In the genomic region with DNA sequence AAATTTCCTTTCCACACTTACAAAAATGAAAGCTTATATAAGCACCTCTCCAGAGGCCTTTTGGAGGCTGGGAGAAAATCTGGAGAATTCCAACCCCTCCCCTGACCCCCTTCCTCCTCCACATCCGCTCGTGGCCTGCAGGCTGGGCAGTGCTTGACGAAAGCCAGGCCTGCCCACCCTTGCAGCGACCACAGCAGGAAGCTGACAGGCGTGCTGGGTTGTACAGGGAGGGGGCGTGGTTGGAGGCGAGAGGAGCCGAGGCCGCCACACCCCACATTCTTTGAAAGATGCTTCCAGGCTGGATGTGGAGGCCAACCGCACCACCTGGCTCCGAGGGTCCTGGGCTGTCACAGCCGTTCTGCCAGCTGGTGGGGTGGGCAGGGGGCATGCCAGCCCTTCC, we compare ENCODE assay signal across 9 cellular contexts. TPM values are rescaled to one million over a fixed set of nuclear protein-coding genes. Genes with fewer than 3 reads are reported as not detected.
A peak's percentile ranks its signal among the peaks of the same experiment; 100 is the strongest.
DNase-seq lines count a peak whose midpoint lies in the region; ATAC-seq and TF ChIP-seq lines count a peak whose summit lies in the region.
"Had no signal": no experiment of that assay in that cellular context is flagged by ENCODE, and none has a peak within 500 bp of the region (broad histone marks: within the 10 kb centered on the region; RNA-seq: fewer than 3 reads in every experiment).

No MANE protein-coding gene starts in this region.

- H3K4me1 Mint-ChIP-seq in activated T-helper 2 cell treated with anti-CD3 and anti-CD28 coated beads, Interferon-gamma antibody, Interleukin-2, Interleukin-4, amounts not matched to agents 10 μg/mL and 5 μg/mL and 100 μg/mL, durations not matched to agents 14 hours and 24 hours and 36 hours (ENCODE audit: low read depth) = peaks cover 25% of the 10 kb centered on the region

- H3K27me3 ChIP-seq in smooth muscle cell (ENCODE audit: low read depth) = no peaks in the 10 kb centered on the region

- no peaks in the 10 kb centered on the region for H3K9me3 ChIP-seq in smooth muscle cell (replicated peaks; ENCODE audit: low read depth)

- no peaks in the 10 kb centered on the region for H3K27me3 Mint-ChIP-seq in activated T-helper 2 cell treated with anti-CD3 and anti-CD28 coated beads, Interferon-gamma antibody, Interleukin-2, Interleukin-4, amounts not matched to agents 10 μg/mL and 5 μg/mL and 100 μg/mL, durations not matched to agents 14 hours and 24 hours and 36 hours (ENCODE audit: low read depth)

- H3K4me3 Mint-ChIP-seq in activated T-helper 2 cell treated with anti-CD3 and anti-CD28 coated beads, Interferon-gamma antibody, Interleukin-2, Interleukin-4, amounts not matched to agents 10 μg/mL and 5 μg/mL and 100 μg/mL, durations not matched to agents 14 hours and 24 hours and 36 hours (ENCODE audit: low read depth) = no peak overlapping the region

- H3F3A ChIP-seq in smooth muscle cell (ENCODE audit: low read depth) = peaks cover 17% of the 10 kb centered on the region

- no peaks in the 10 kb centered on the region for H3K79me2 ChIP-seq in smooth muscle cell (ENCODE audit: low read depth)
- H3K79me2 ChIP-seq: parathyroid adenoma had no signal

- no peak overlapping the region for H3K9ac ChIP-seq in smooth muscle cell (ENCODE audit: low read depth)
- H3K9ac ChIP-seq: parathyroid adenoma had no signal

- H4K20me1 ChIP-seq in smooth muscle cell (ENCODE audit: low read depth) = no peaks in the 10 kb centered on the region

- DNase-seq in NCI-H748 (lab: John Stamatoyannopoulos, UW; ENCODE audit: unreplicated experiment) (peak; percentile 46), NCI-H748 treated with DMSO at 0.1 percent for 48 hours (lab: John Stamatoyannopoulos, UW) (no peak), glomerular visceral epithelial cell (ENCODE audit: extremely low spot score) (peak; percentile 19), smooth muscle cell (lab: John Stamatoyannopoulos, UW; ENCODE audit: unreplicated experiment) (peak; percentile 33), NCI-H1105 (lab: John Stamatoyannopoulos, UW) (no peak), NCI-H446 (lab: John Stamatoyannopoulos, UW) (no peak)
- peak; percentile 39 for DNase-seq in activated T-helper 2 cell treated with anti-CD3 and anti-CD28 coated beads, Interferon-gamma antibody, Interleukin-2, Interleukin-4, amounts not matched to agents 10 μg/mL and 5 μg/mL and 100 μg/mL, durations not matched to agents 14 hours and 24 hours and 36 hours (ENCODE audit: low spot score)

- H3K4me2 ChIP-seq in smooth muscle cell = peak overlapping the region; percentile 23

- H3K4me3 ChIP-seq in smooth muscle cell = no peak overlapping the region

- no peak for TF ChIP-seq CTCF in smooth muscle cell (IDR thresholded peaks at IDR 0.05; ENCODE audit: borderline replicate concordance, insufficient read depth, poor library complexity, severe bottlenecking)

- no peak overlapping the region for H2AFZ ChIP-seq in smooth muscle cell (ENCODE audit: low read depth)
- H2AFZ ChIP-seq: parathyroid adenoma had no signal

- H3K36me3 ChIP-seq in smooth muscle cell (ENCODE audit: low read depth) = no peaks in the 10 kb centered on the region

- no peak for ATAC-seq in GM18511 (IDR thresholded peaks at IDR 0.05; ENCODE audit: unreplicated experiment)

- H3K36me3 Mint-ChIP-seq in activated T-helper 2 cell treated with anti-CD3 and anti-CD28 coated beads, Interferon-gamma antibody, Interleukin-2, Interleukin-4, amounts not matched to agents 10 μg/mL and 5 μg/mL and 100 μg/mL, durations not matched to agents 14 hours and 24 hours and 36 hours (ENCODE audit: low read depth) = no peaks in the 10 kb centered on the region

- WGBS in smooth muscle cell (ENCODE audit: low lambda C conversion rate) = 4% methylated on average over 12 of the region's 12 CpGs

- H3K9me3 Mint-ChIP-seq in activated T-helper 2 cell treated with anti-CD3 and anti-CD28 coated beads, Interferon-gamma antibody, Interleukin-2, Interleukin-4, amounts not matched to agents 10 μg/mL and 5 μg/mL and 100 μg/mL, durations not matched to agents 14 hours and 24 hours and 36 hours = no peaks in the 10 kb centered on the region

- peak overlapping the region; percentile 79 for H3K27ac ChIP-seq in smooth muscle cell (ENCODE audit: low read depth)

- no peak overlapping the region for H3K27ac Mint-ChIP-seq in activated T-helper 2 cell treated with anti-CD3 and anti-CD28 coated beads, Interferon-gamma antibody, Interleukin-2, Interleukin-4, amounts not matched to agents 10 μg/mL and 5 μg/mL and 100 μg/mL, durations not matched to agents 14 hours and 24 hours and 36 hours

- H3K4me1 ChIP-seq in smooth muscle cell (ENCODE audit: low read depth) = peaks cover 24% of the 10 kb centered on the region
- H3K4me1 ChIP-seq: parathyroid adenoma had no signal

- intact Hi-C loops in activated T-helper 2 cell treated with anti-CD3 and anti-CD28 coated beads, Interferon-gamma antibody, Interleukin-2, Interleukin-4, amounts not matched to agents 10 μg/mL and 5 μg/mL and 100 μg/mL, durations not matched to agents 14 hours and 24 hours and 36 hours (cut with micrococcal nuclease) = no loop called here

RNA-seq across cellular contexts. Expression of gene IER5L, which starts 47.8 kb away (rescaled TPM):
- total RNA-seq in activated T-helper 2 cell treated with anti-CD3 and anti-CD28 coated beads, Interferon-gamma antibody, Interleukin-2, Interleukin-4, amounts not matched to agents 10 μg/mL and 5 μg/mL and 100 μg/mL, durations not matched to agents 14 hours and 24 hours and 36 hours = 8.6 and 9.3 TPM in 2 replicates
- total RNA-seq in smooth muscle cell = 23.0 and 28.3 TPM in 2 replicates
- 31.7 and 38.6 TPM in 2 replicates for polyA plus RNA-seq in smooth muscle cell

Comparison
In these comparisons a context has a peak if more than half of its experiments do, and no peak if none do; other contexts are left out.
1. DNase-seq: peak in NCI-H748 (single experiment), activated T-helper 2 cell treated with anti-CD3 and anti-CD28 coated beads, Interferon-gamma antibody, Interleukin-2, Interleukin-4, amounts not matched to agents 10 μg/mL and 5 μg/mL and 100 μg/mL, durations not matched to agents 14 hours and 24 hours and 36 hours (single experiment), glomerular visceral epithelial cell (single experiment) and smooth muscle cell (single experiment); none in NCI-H748 treated with DMSO at 0.1 percent for 48 hours (single experiment), NCI-H1105 (single experiment) and NCI-H446 (0 of 2).